Comparison of ENCODE assay signal across 18 cellular contexts in genomic region chrX:53718073-53718472, GRCh38. TPM values are rescaled to one million over a fixed set of nuclear protein-coding genes. Genes with fewer than 3 reads are reported as not detected.
DNase-seq lines count a peak whose midpoint lies in the region; FAIRE-seq and TF ChIP-seq lines count a peak whose summit lies in the region.
"Had no signal": no experiment of that assay in that cellular context is flagged by ENCODE, and none has a peak within 500 bp of the region (broad histone marks: within the 10 kb centered on the region; RNA-seq: fewer than 3 reads in every experiment).

No MANE protein-coding gene starts in this region.

- H3K27ac ChIP-seq in CD4-positive, alpha-beta memory T cell (ENCODE audit: low read depth, low read length), result peak overlapping the region; percentile 26
- peak overlapping the region; percentile 9; the same call in 1 of the 2 replicates for H3K27ac ChIP-seq in OCI-LY3 (ENCODE audit: low read length)
- peak overlapping the region in 1 of 8 donors; percentile 87 for H3K27ac ChIP-seq in spleen
- H3K27ac ChIP-seq: hepatocyte, HL-60, right lobe of liver, tibial artery had no signal

- no peak for DNase-seq in CD4-positive, alpha-beta memory T cell
- DNase-seq in GM12864 (ENCODE audit: low read depth) (no peak), bronchial epithelial cell (ENCODE audit: low read depth) (peak; percentile 48), spleen (no peak), DMS79 treated with DMSO at 0.1 percent for 48 hours (lab: John Stamatoyannopoulos, UW) (no peak), DMS114 treated with DMSO at 0.1 percent for 48 hours (lab: John Stamatoyannopoulos, UW; ENCODE audit: unreplicated experiment) (no peak)
- no peak for DNase-seq in stimulated activated naive CD4-positive, alpha-beta T cell (lab: John Stamatoyannopoulos, UW)
- DNase-seq: KBM-7; NCI-H1048; NCI-H748 treated with DMSO at 0.1 percent for 48 hours; nucleus accumbens; right lobe of liver; stimulated activated CD4-positive, alpha-beta T cell treated with anti-CD3 and anti-CD28 coated beads, Interleukin-1b, Interleukin-23, amount 100 ng/mL, for 48 hours; tibial artery had no signal

- intact Hi-C loops in CD4-positive, alpha-beta memory T cell (cut with micrococcal nuclease), result no loop called here
- intact Hi-C loops in spleen (cut with DNase I; ENCODE audit: low total_unique reads), result no loop called here

- no peak overlapping the region; the same call in 1 of the 2 replicates for H3K9ac ChIP-seq in OCI-LY3 (ENCODE audit: low read length)

- no peak for TF ChIP-seq POLR2A in spleen (IDR thresholded peaks at IDR 0.05)

- H3K9me3 ChIP-seq in CD4-positive, alpha-beta memory T cell (ENCODE audit: control insufficient read depth in 1 of 2, low read length in 2 of 2), result no peaks in the 10 kb centered on the region
- no peaks in the 10 kb centered on the region for H3K9me3 ChIP-seq in OCI-LY3 (ENCODE audit: insufficient read depth, low read length)
- no peaks in the 10 kb centered on the region for H3K9me3 ChIP-seq in spleen
- H3K9me3 ChIP-seq: right lobe of liver, tibial artery had no signal

- H3K4me2 ChIP-seq in OCI-LY3 (ENCODE audit: low read length), result peak overlapping the region; percentile 48
- H3K4me2 ChIP-seq: hepatocyte had no signal

- H3K27me3 ChIP-seq in CD4-positive, alpha-beta memory T cell (ENCODE audit: insufficient read depth, low read length), result no peaks in the 10 kb centered on the region
- H3K27me3 ChIP-seq in OCI-LY3 (ENCODE audit: low read depth, low read length), result no peaks in the 10 kb centered on the region
- no peaks in the 10 kb centered on the region for H3K27me3 ChIP-seq in bronchial epithelial cell (ENCODE audit: control insufficient read depth, insufficient read depth, low read length)
- H3K27me3 ChIP-seq in spleen (replicated peaks in 1 of 7), result no peaks in the 10 kb centered on the region
- H3K27me3 ChIP-seq: hepatocyte, right lobe of liver, tibial artery had no signal

- no peaks in the 10 kb centered on the region for H3K79me2 ChIP-seq in OCI-LY3 (ENCODE audit: low read length)
- H3K79me2 ChIP-seq: hepatocyte had no signal

- no peak overlapping the region for H3K4me3 Mint-ChIP-seq in CD4-positive, alpha-beta memory T cell
- H3K4me3 Mint-ChIP-seq: dendritic cell treated with granulocyte-macrophage colony-stimulating factor and Interleukin-4, amounts not matched to agents 40 ng/mL and 50 ng/mL, for 4 days had no signal

- peak overlapping the region in 6 of 7 donors; percentile 55 to 86 (median 80) for H3K27ac Mint-ChIP-seq in CD4-positive, alpha-beta memory T cell
- H3K27ac Mint-ChIP-seq: dendritic cell treated with granulocyte-macrophage colony-stimulating factor and Interleukin-4, amounts not matched to agents 40 ng/mL and 50 ng/mL, for 4 days had no signal

- H3K9me3 Mint-ChIP-seq in CD4-positive, alpha-beta memory T cell, result no peaks in the 10 kb centered on the region
- H3K9me3 Mint-ChIP-seq: dendritic cell treated with granulocyte-macrophage colony-stimulating factor and Interleukin-4, amounts not matched to agents 40 ng/mL and 50 ng/mL, for 4 days had no signal

- peaks cover 34 to 53% (median 50%) of the 10 kb centered on the region in 4 donors for H3K4me1 Mint-ChIP-seq in CD4-positive, alpha-beta memory T cell

- TF ChIP-seq CTCF in GM12864 (IDR thresholded peaks at IDR 0.05; ENCODE audit: low read depth, low read length, missing control alignments) (no peak), OCI-LY3 (IDR thresholded peaks at IDR 0.05; ENCODE audit: low read depth, low read length) (no peak), bronchial epithelial cell (IDR thresholded peaks at IDR 0.05; ENCODE audit: insufficient read depth, low read length, severe bottlenecking) (no peak), spleen (IDR thresholded peaks at IDR 0.05 in 8 of 11, conservative IDR thresholded peaks at IDR 0.05 in 3 of 11) (no peak)

- H3K27me3 Mint-ChIP-seq in CD4-positive, alpha-beta memory T cell, result no peaks in the 10 kb centered on the region
- H3K27me3 Mint-ChIP-seq: dendritic cell treated with granulocyte-macrophage colony-stimulating factor and Interleukin-4, amounts not matched to agents 40 ng/mL and 50 ng/mL, for 4 days had no signal

- H3K36me3 ChIP-seq in CD4-positive, alpha-beta memory T cell (ENCODE audit: insufficient read depth, low read length), result no peaks in the 10 kb centered on the region
- no peaks in the 10 kb centered on the region for H3K36me3 ChIP-seq in OCI-LY3 (replicated peaks; ENCODE audit: low read depth, low read length)
- H3K36me3 ChIP-seq in bronchial epithelial cell (ENCODE audit: control insufficient read depth, insufficient read depth, low read length), result no peaks in the 10 kb centered on the region
- no peaks in the 10 kb centered on the region for H3K36me3 ChIP-seq in spleen
- H3K36me3 ChIP-seq: right lobe of liver, tibial artery had no signal

- H3K4me3 ChIP-seq in CD4-positive, alpha-beta memory T cell (ENCODE audit: low read length in 2 of 2), result no peak overlapping the region
- H3K4me3 ChIP-seq in GM12864 (ENCODE audit: low read depth, low read length) (peak overlapping the region; percentile 30; the same call in 1 of the 2 replicates), OCI-LY3 (ENCODE audit: low read length) (no peak overlapping the region), bronchial epithelial cell (ENCODE audit: low read depth, low read length) (no peak overlapping the region), spleen (no peak overlapping the region)
- H3K4me3 ChIP-seq: hepatocyte, right lobe of liver, tibial artery had no signal

- POLR2A ChIA-PET in CD4-positive, alpha-beta memory T cell (lab: Charles Lee; ENCODE audit: partially characterized antibody), result interaction anchor here (5.2 kb wide), 1 partner anchor 33 kb away, joined by 106 read pairs; the partner anchor contains the start of gene HUWE1

- CTCF ChIA-PET in CD4-positive, alpha-beta memory T cell (lab: Charles Lee; ENCODE audit: partially characterized antibody), result no interaction called here

- no peak overlapping the region for H2AFZ ChIP-seq in OCI-LY3 (ENCODE audit: low read depth, low read length)
- H2AFZ ChIP-seq: hepatocyte had no signal

- no peak for FAIRE-seq in bronchial epithelial cell (lab: Jason Lieb, UNC)

- H3K4me1 ChIP-seq in CD4-positive, alpha-beta memory T cell (ENCODE audit: insufficient read depth, low read length), result peaks cover 47% of the 10 kb centered on the region
- H3K4me1 ChIP-seq in OCI-LY3 (ENCODE audit: low read length) (peaks cover 62% of the 10 kb centered on the region), spleen (peaks cover 5 to 42% (median 31%) of the 10 kb centered on the region in 6 donors)
- H3K4me1 ChIP-seq: right lobe of liver had no signal

- no peaks in the 10 kb centered on the region for H3K36me3 Mint-ChIP-seq in CD4-positive, alpha-beta memory T cell

- no peaks in the 10 kb centered on the region for H4K20me1 ChIP-seq in OCI-LY3 (ENCODE audit: insufficient read depth, low read length)

RNA-seq across cellular contexts. Expression of gene HUWE1, which starts 31.6 kb away (rescaled TPM):
- total RNA-seq in CD4-positive, alpha-beta memory T cell, result 100 to 1,000 TPM; 176 to 202 TPM
- 10 to 100 TPM in 1 of 2 donors, 1 to 10 TPM in 1; 3.3 to 19.0 TPM for polyA plus RNA-seq in CD4-positive, alpha-beta memory T cell
- total RNA-seq in bronchial epithelial cell (48.4 and 84.2 TPM in 2 replicates), spleen (100 to 1,000 TPM; 122 to 204 (median 164) TPM)
- 10 to 100 TPM; 19.1 to 27.0 (median 19.2) TPM for polyA plus RNA-seq in spleen
